Comparison of ENCODE assay signal across 21 cellular contexts in genomic region chr1:33424205-33424604, GRCh38. TPM values are rescaled to one million over a fixed set of nuclear protein-coding genes. Genes with fewer than 3 reads are reported as not detected.
DNase-seq lines count a peak whose midpoint lies in the region; ATAC-seq, FAIRE-seq and TF ChIP-seq lines count a peak whose summit lies in the region.
"Had no signal": no experiment of that assay in that cellular context is flagged by ENCODE, and none has a peak within 500 bp of the region (broad histone marks: within the 10 kb centered on the region; RNA-seq: fewer than 3 reads in every experiment).

No MANE protein-coding gene starts in this region.

- H3K36me3 ChIP-seq in IMR-90 (ENCODE audit: control insufficient read depth, insufficient read depth, low read length) (no peaks in the 10 kb centered on the region), astrocyte (ENCODE audit: insufficient read depth, low read length) (no peaks in the 10 kb centered on the region), OCI-LY7 (ENCODE audit: insufficient read depth, low read length) (no peaks in the 10 kb centered on the region), left lung (no peaks in the 10 kb centered on the region)
- H3K36me3 ChIP-seq: esophagus squamous epithelium, uterus had no signal

- no TSS peak for BruUV-seq in IMR-90 (replicated peaks; lab: Mats Ljungman, UMichigan)
- no TSS peak for BruUV-seq in OCI-LY7 (replicated peaks; lab: Mats Ljungman, UMichigan)

- H3K9me3 Mint-ChIP-seq in astrocyte (ENCODE audit: unreplicated experiment): peaks cover 2% of the 10 kb centered on the region
- no peaks in the 10 kb centered on the region for H3K9me3 Mint-ChIP-seq in natural killer cell treated with Interleukin-12 subunit alpha and Interleukin-12 subunit beta and Interleukin-15 and Interleukin-18, amount 100 ng/mL, for 72 hours
- H3K9me3 Mint-ChIP-seq: activated naive CD8-positive, alpha-beta T cell treated with anti-CD3 and anti-CD28 coated beads, Interleukin-2, amount 10 ng/mL, durations not matched to agents 7 days and 5 days; stimulated activated naive CD8-positive, alpha-beta T cell treated with anti-CD3 and anti-CD28 coated beads, Interleukin-15, amount 100 ng/mL, for 72 hours had no signal

- 0 out of 2 replicates have a peak, but pooled peaks cover 3% of the 10 kb centered on the region for H3K9me1 ChIP-seq in IMR-90 (ENCODE audit: insufficient read depth, low read length)

- peaks cover 5% of the 10 kb centered on the region for H3K36me3 Mint-ChIP-seq in astrocyte (ENCODE audit: low read depth, unreplicated experiment)
- no peaks in the 10 kb centered on the region for H3K36me3 Mint-ChIP-seq in natural killer cell treated with Interleukin-12 subunit alpha and Interleukin-12 subunit beta and Interleukin-15 and Interleukin-18, amount 100 ng/mL, for 72 hours
- H3K36me3 Mint-ChIP-seq: activated naive CD8-positive, alpha-beta T cell treated with anti-CD3 and anti-CD28 coated beads, Interleukin-2, amount 10 ng/mL, durations not matched to agents 7 days and 5 days had no signal

- CTCF ChIA-PET in IMR-90 (lab: Yijun Ruan, JAX): interaction anchor here (1.2 kb wide), 1 partner anchor 12 kb away, joined by 4 read pairs; no protein-coding TSS in a partner anchor
- CTCF ChIA-PET in OCI-LY7 (lab: Charles Lee; ENCODE audit: unreplicated experiment): no interaction called here

- peak; percentile 57 for DNase-seq in IMR-90
- peak; percentile 66 for DNase-seq in astrocyte (ENCODE audit: low read depth)
- DNase-seq in kidney glomerular epithelial cell (lab: John Stamatoyannopoulos, UW): peak; percentile 59
- DNase-seq in C1 segment of cervical spinal cord (lab: John Stamatoyannopoulos, UW): no peak
- DNase-seq in natural killer cell treated with Interleukin-12 subunit alpha and Interleukin-12 subunit beta and Interleukin-15 and Interleukin-18, amount 100 ng/mL, for 72 hours (ENCODE audit: low spot score): no peak
- no peak for DNase-seq in OCI-LY7 (ENCODE audit: low spot score)
- DNase-seq in left lung: no peak
- DNase-seq: ACHN; activated CD4-positive, alpha-beta T cell treated with anti-CD3 and anti-CD28 coated beads for 48 hours; activated naive CD8-positive, alpha-beta T cell treated with anti-CD3 and anti-CD28 coated beads, Interleukin-2, amount 10 ng/mL, durations not matched to agents 7 days and 5 days; COR-L47; esophagus squamous epithelium; NCI-H524; stimulated activated naive CD8-positive, alpha-beta T cell treated with anti-CD3 and anti-CD28 coated beads, Interleukin-15, amount 100 ng/mL, for 72 hours; T-helper 17 cell; uterus had no signal

- H3K4me3 Mint-ChIP-seq in astrocyte (ENCODE audit: unreplicated experiment): no peak overlapping the region
- no peak overlapping the region for H3K4me3 Mint-ChIP-seq in natural killer cell treated with Interleukin-12 subunit alpha and Interleukin-12 subunit beta and Interleukin-15 and Interleukin-18, amount 100 ng/mL, for 72 hours
- H3K4me3 Mint-ChIP-seq: activated naive CD8-positive, alpha-beta T cell treated with anti-CD3 and anti-CD28 coated beads, Interleukin-2, amount 10 ng/mL, durations not matched to agents 7 days and 5 days; stimulated activated naive CD8-positive, alpha-beta T cell treated with anti-CD3 and anti-CD28 coated beads, Interleukin-15, amount 100 ng/mL, for 72 hours had no signal

- no peak overlapping the region for H3K14ac ChIP-seq in IMR-90 (replicated peaks; ENCODE audit: low read depth, low read length)

- H3K9ac ChIP-seq in IMR-90 (ENCODE audit: low read depth, low read length) (no peak overlapping the region), astrocyte (ENCODE audit: low read length) (peak overlapping the region; percentile 53)

- H3K79me1 ChIP-seq in IMR-90 (ENCODE audit: low read depth in 1 of 2, low read length in 2 of 2): peaks cover 9 to 33% of the 10 kb centered on the region in 2 experiments

- H2AK5ac ChIP-seq in IMR-90 (ENCODE audit: low read depth, low read length): no peak overlapping the region

- peaks cover 2% of the 10 kb centered on the region for H3K4me1 ChIP-seq in IMR-90 (ENCODE audit: control insufficient read depth, insufficient read depth, low read length)
- H3K4me1 ChIP-seq in astrocyte (ENCODE audit: insufficient read depth, low read length): peaks cover 32% of the 10 kb centered on the region
- no peaks in the 10 kb centered on the region for H3K4me1 ChIP-seq in OCI-LY7 (ENCODE audit: insufficient read depth, low read length, poor library complexity, severe bottlenecking)
- peaks cover 0 to 17% of the 10 kb centered on the region in 2 donors for H3K4me1 ChIP-seq in left lung

- no peak overlapping the region for H4K91ac ChIP-seq in IMR-90 (ENCODE audit: insufficient read depth, low read depth, low read length)

- H3K27ac Mint-ChIP-seq in astrocyte (ENCODE audit: unreplicated experiment): peak overlapping the region; percentile 71
- no peak overlapping the region for H3K27ac Mint-ChIP-seq in natural killer cell treated with Interleukin-12 subunit alpha and Interleukin-12 subunit beta and Interleukin-15 and Interleukin-18, amount 100 ng/mL, for 72 hours
- H3K27ac Mint-ChIP-seq: activated naive CD8-positive, alpha-beta T cell treated with anti-CD3 and anti-CD28 coated beads, Interleukin-2, amount 10 ng/mL, durations not matched to agents 7 days and 5 days; stimulated activated naive CD8-positive, alpha-beta T cell treated with anti-CD3 and anti-CD28 coated beads, Interleukin-15, amount 100 ng/mL, for 72 hours; T-helper 17 cell had no signal

- dilution Hi-C loops in IMR-90 (cut with HindIII; ENCODE audit: low sequenced_read_pairs, unreplicated experiment): no loop called here

- no peak for TF ChIP-seq CTCF in 22Rv1 (IDR thresholded peaks at IDR 0.05)
- no peak for TF ChIP-seq CTCF in IMR-90 (conservative IDR thresholded peaks at IDR 0.05; ENCODE audit: low read depth, low read length)
- no peak for TF ChIP-seq CTCF in astrocyte (IDR thresholded peaks at IDR 0.05; ENCODE audit: insufficient read depth, low read depth, low read length)
- no peak for TF ChIP-seq CTCF in OCI-LY7 (conservative IDR thresholded peaks at IDR 0.05; ENCODE audit: low read length)
- TF ChIP-seq CTCF in left lung (IDR thresholded peaks at IDR 0.05): no peak

- H3K9me2 ChIP-seq in OCI-LY7 (ENCODE audit: insufficient read depth, low read length): no peaks in the 10 kb centered on the region

- no peak overlapping the region for H3K23ac ChIP-seq in IMR-90 (ENCODE audit: low read depth, low read length)

- no peak for TF ChIP-seq POLR2A in IMR-90 (IDR thresholded peaks at IDR 0.05; ENCODE audit: low read depth, low read length)

- TF ChIP-seq RAD21 in IMR-90 (IDR thresholded peaks at IDR 0.05; ENCODE audit: low read length): no peak

- H3K4ac ChIP-seq in IMR-90 (ENCODE audit: low read depth, low read length): no peak overlapping the region

- WGBS in IMR-90 (ENCODE audit: extremely low coverage in 2 of 2, insufficient read length in 1 of 2), 2 experiments: no CpG with 5 or more reads among the region's 4 CpGs

- in situ Hi-C loops in IMR-90 (cut with MboI; ENCODE audit: low sequenced_read_pairs): no loop called here

- H4K20me1 ChIP-seq in IMR-90 (ENCODE audit: insufficient read depth, low read length) (no peaks in the 10 kb centered on the region), astrocyte (ENCODE audit: insufficient read depth, low read length) (peaks cover under 1% of the 10 kb centered on the region), OCI-LY7 (ENCODE audit: insufficient read depth, low read length) (no peaks in the 10 kb centered on the region)

- peak overlapping the region; percentile 15 for H2BK5ac ChIP-seq in IMR-90 (ENCODE audit: low read depth, low read length, poor library complexity, severe bottlenecking)

- H2BK20ac ChIP-seq in IMR-90 (ENCODE audit: low read depth, low read length): no peak overlapping the region

- H3K27me3 ChIP-seq in IMR-90 (ENCODE audit: control insufficient read depth, insufficient read depth, low read length): no peaks in the 10 kb centered on the region
- no peaks in the 10 kb centered on the region for H3K27me3 ChIP-seq in astrocyte (ENCODE audit: insufficient read depth, low read length)
- peaks cover 0 to 1% of the 10 kb centered on the region in 2 donors for H3K27me3 ChIP-seq in left lung
- H3K27me3 ChIP-seq: esophagus squamous epithelium, uterus had no signal

- H4K8ac ChIP-seq in IMR-90 (ENCODE audit: low read depth in 2 of 2, low read length in 2 of 2): no peak overlapping the region

- H3K9me3 ChIP-seq in IMR-90 (ENCODE audit: control insufficient read depth, insufficient read depth, low read length): no peaks in the 10 kb centered on the region
- H3K9me3 ChIP-seq in astrocyte (ENCODE audit: insufficient read depth, low read depth, low read length): no peaks in the 10 kb centered on the region
- no peaks in the 10 kb centered on the region for H3K9me3 ChIP-seq in OCI-LY7 (ENCODE audit: low read length)
- H3K9me3 ChIP-seq in left lung: no peaks in the 10 kb centered on the region
- H3K9me3 ChIP-seq: esophagus squamous epithelium had no signal

- no peak overlapping the region for H2AK9ac ChIP-seq in IMR-90 (replicated peaks; ENCODE audit: low read depth, low read length, poor library complexity)

- no peak overlapping the region for H3K56ac ChIP-seq in IMR-90 (ENCODE audit: extremely low read depth, insufficient read depth, low read length)

- peaks cover 20% of the 10 kb centered on the region for H3K4me1 Mint-ChIP-seq in astrocyte (ENCODE audit: low read depth, unreplicated experiment)
- no peaks in the 10 kb centered on the region for H3K4me1 Mint-ChIP-seq in natural killer cell treated with Interleukin-12 subunit alpha and Interleukin-12 subunit beta and Interleukin-15 and Interleukin-18, amount 100 ng/mL, for 72 hours (ENCODE audit: low read depth in 2 of 2)
- H3K4me1 Mint-ChIP-seq: T-helper 17 cell had no signal

- intact Hi-C loops in IMR-90 (cut with micrococcal nuclease) (no loop called here), OCI-LY7 (cut with micrococcal nuclease; ENCODE audit: unreplicated experiment) (no loop called here), left lung (cut with DNase I) (no loop called here)

- no peak overlapping the region; the same call in 1 of the 2 replicates for H3K4me2 ChIP-seq in IMR-90 (ENCODE audit: low read depth, low read length)
- peak overlapping the region; percentile 17 for H3K4me2 ChIP-seq in astrocyte (ENCODE audit: low read length)
- H3K4me2 ChIP-seq in OCI-LY7 (ENCODE audit: low read length): no peak overlapping the region

- H4K5ac ChIP-seq in IMR-90 (ENCODE audit: low read depth, low read length): no peak overlapping the region

- no peak overlapping the region for H2BK120ac ChIP-seq in IMR-90 (ENCODE audit: low read depth, low read length)

- H3K79me2 ChIP-seq in astrocyte (ENCODE audit: insufficient read depth, low read length) (peaks cover 63% of the 10 kb centered on the region), OCI-LY7 (ENCODE audit: insufficient read depth, low read depth, low read length) (no peaks in the 10 kb centered on the region)

- no peak for FAIRE-seq in astrocyte (lab: Jason Lieb, UNC)
- FAIRE-seq: GM19239 had no signal

- POLR2A ChIA-PET in IMR-90 (lab: Charles Lee; ENCODE audit: unreplicated experiment): no interaction called here
- POLR2A ChIA-PET in OCI-LY7 (lab: Charles Lee): no interaction called here

- ATAC-seq in IMR-90 (ENCODE audit: low read depth) (peak; percentile 61), left lung (no peak)
- no peak for ATAC-seq in natural killer cell treated with Interleukin-12 subunit alpha and Interleukin-12 subunit beta and Interleukin-15 and Interleukin-18, amount 100 ng/mL, for 72 hours
- ATAC-seq: stimulated activated naive CD8-positive, alpha-beta T cell treated with anti-CD3 and anti-CD28 coated beads, Interleukin-15, amount 100 ng/mL, for 72 hours; T-helper 17 cell had no signal

- H3K4me3 ChIP-seq in IMR-90 (ENCODE audit: insufficient read depth, low read depth, low read length): no peak overlapping the region
- H3K4me3 ChIP-seq in astrocyte (ENCODE audit: insufficient read depth, low read depth, low read length): no peak overlapping the region
- no peak overlapping the region for H3K4me3 ChIP-seq in OCI-LY7 (ENCODE audit: low read depth, low read length, poor library complexity, severe bottlenecking)
- no peak overlapping the region for H3K4me3 ChIP-seq in left lung
- H3K4me3 ChIP-seq: coronary artery, esophagus squamous epithelium, lung, uterus had no signal

- no peak overlapping the region for H2BK15ac ChIP-seq in IMR-90 (ENCODE audit: low read depth, low read length)

- no peak overlapping the region for H2AFZ ChIP-seq in IMR-90 (replicated peaks; ENCODE audit: low read length, poor library complexity)
- H2AFZ ChIP-seq in astrocyte (ENCODE audit: low read depth, low read length): no peak overlapping the region
- no peak overlapping the region for H2AFZ ChIP-seq in OCI-LY7 (ENCODE audit: low read length)

- no peaks in the 10 kb centered on the region for H3K27me3 Mint-ChIP-seq in astrocyte (ENCODE audit: low read depth, unreplicated experiment)
- H3K27me3 Mint-ChIP-seq in natural killer cell treated with Interleukin-12 subunit alpha and Interleukin-12 subunit beta and Interleukin-15 and Interleukin-18, amount 100 ng/mL, for 72 hours: peaks cover 11 to 25% of the 10 kb centered on the region in 2 donors

- H3K27ac ChIP-seq in 22Rv1 (peak overlapping the region; percentile 30), IMR-90 (ENCODE audit: insufficient read depth, low read length) (no peak overlapping the region), astrocyte (ENCODE audit: low read depth, low read length) (peak overlapping the region; percentile 83), OCI-LY7 (ENCODE audit: low read depth, low read length, poor library complexity, severe bottlenecking) (no peak overlapping the region), left lung (no peak overlapping the region)
- H3K27ac ChIP-seq: coronary artery, esophagus squamous epithelium, RWPE1, uterus had no signal

- no peak overlapping the region for H3K18ac ChIP-seq in IMR-90 (ENCODE audit: low read depth, low read length)

RNA-seq across cellular contexts. Expression of gene PHC2, which starts 6.7 kb away (rescaled TPM):
- 43.3 and 46.4 TPM in 2 replicates for total RNA-seq in IMR-90 (2012; rRNA removed)
- 86.3 and 98.1 TPM in 2 replicates for polyA plus RNA-seq in IMR-90 (2012; rRNA removed)
- polyA plus RNA-seq in IMR-90 (2012; cell fraction: cytosol; rRNA removed): 91.9 and 128 TPM in 2 replicates
- polyA plus RNA-seq in IMR-90 (2012; cell fraction: nucleus; rRNA removed; ENCODE audit: low replicate concordance): 110 and 133 TPM in 2 replicates
- 112 and 113 TPM in 2 replicates for total RNA-seq in astrocyte
- 10 to 100 TPM; 14.2 to 27.4 TPM for total RNA-seq in natural killer cell treated with Interleukin-12 subunit alpha and Interleukin-12 subunit beta and Interleukin-15 and Interleukin-18, amount 100 ng/mL, for 72 hours
- total RNA-seq in OCI-LY7 (2014; rRNA removed; shearing (Covaris generic)): 31.0 and 34.0 TPM in 2 replicates
- total RNA-seq in OCI-LY7 (2022): 35.0 and 42.1 TPM in 2 replicates
- total RNA-seq in left lung: 100 to 1,000 TPM in 1 of 2 donors, 10 to 100 TPM in 1; 78.2 to 125 TPM

RNA-seq across cellular contexts. Expression of gene ZSCAN20, which starts 48.2 kb away (rescaled TPM):
- total RNA-seq in IMR-90 (2012; rRNA removed) (8.1 and 11.1 TPM in 2 replicates), astrocyte (5.2 and 6.9 TPM in 2 replicates), OCI-LY7 (2022) (3.6 and 3.9 TPM in 2 replicates), left lung (1 to 10 TPM; 4.3 to 4.4 TPM)
- 1.9 and 2.1 TPM in 2 replicates for polyA plus RNA-seq in IMR-90 (2012; rRNA removed)
- polyA plus RNA-seq in IMR-90 (2012; cell fraction: cytosol; rRNA removed): 0.79 and 0.81 TPM in 2 replicates
- 3.0 and 5.9 TPM in 2 replicates for polyA plus RNA-seq in IMR-90 (2012; cell fraction: nucleus; rRNA removed; ENCODE audit: low replicate concordance)
- total RNA-seq in natural killer cell treated with Interleukin-12 subunit alpha and Interleukin-12 subunit beta and Interleukin-15 and Interleukin-18, amount 100 ng/mL, for 72 hours: 1 to 10 TPM; 4.9 to 6.2 TPM
- 3.0 and 4.0 TPM in 2 replicates for total RNA-seq in OCI-LY7 (2014; rRNA removed; shearing (Covaris generic))

Comparison
In these comparisons a context has a peak if more than half of its experiments do, and no peak if none do; other contexts are left out.
1. H3K27ac ChIP-seq: peak in 22Rv1 (single experiment) and astrocyte (single experiment); none in IMR-90 (single experiment), OCI-LY7 (single experiment) and left lung (0 of 2).
2. DNase-seq: peak in IMR-90 (single experiment), astrocyte (single experiment) and kidney glomerular epithelial cell (single experiment); none in C1 segment of cervical spinal cord (0 of 14), natural killer cell treated with Interleukin-12 subunit alpha and Interleukin-12 subunit beta and Interleukin-15 and Interleukin-18, amount 100 ng/mL, for 72 hours (single experiment), OCI-LY7 (single experiment) and left lung (0 of 2).